Comparison of ENCODE assay signal across 8 cellular contexts in the genomic region with DNA sequence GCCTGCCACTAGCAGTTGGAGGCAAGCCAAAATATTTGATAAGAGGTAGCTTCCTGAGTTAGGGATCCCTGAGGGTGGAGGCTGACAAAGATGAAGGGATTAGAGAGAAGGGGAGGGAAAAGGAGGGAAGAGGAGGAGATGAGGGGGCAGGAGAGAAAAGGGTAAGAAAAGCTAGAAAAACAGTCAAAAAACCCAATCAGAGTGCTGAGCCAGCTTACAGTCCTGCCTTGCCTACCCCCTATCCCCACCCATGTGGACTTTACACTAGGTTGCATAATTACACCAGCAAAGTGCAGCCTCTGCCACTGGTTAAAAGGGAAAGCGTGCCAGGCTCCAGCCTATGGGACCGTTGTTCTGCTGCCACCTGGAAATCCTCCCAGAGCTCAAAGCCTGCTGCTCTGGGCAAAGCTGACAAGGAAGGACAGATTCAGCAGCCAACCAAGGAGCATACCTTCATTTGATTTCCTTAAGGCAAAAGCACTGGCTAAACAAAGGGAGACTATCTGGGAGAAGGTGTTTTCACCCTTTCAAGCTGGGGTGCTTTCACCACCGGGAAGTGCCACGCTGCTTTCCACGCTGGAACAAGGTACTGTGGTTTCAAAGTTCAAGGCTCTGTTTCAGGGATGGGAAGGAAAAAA. TPM values are rescaled to one million over a fixed set of nuclear protein-coding genes. Genes with fewer than 3 reads are reported as not detected.
DNase-seq lines count a peak whose midpoint lies in the region; TF ChIP-seq lines count a peak whose summit lies in the region.

No MANE protein-coding gene starts in this region.

- H3K36me3 ChIP-seq in iPS-20b (ENCODE audit: insufficient read depth, low read depth, low read length) (no peaks in the 10 kb centered on the region), subcutaneous abdominal adipose tissue (ENCODE audit: control insufficient read depth in 5 of 5, insufficient read depth in 5 of 5, low read length in 5 of 5) (no peaks in the 10 kb centered on the region)

- H3K27ac Mint-ChIP-seq in CD14-positive monocyte, result peak overlapping the region; percentile 99 to 100 (median 99)

- no peak for TF ChIP-seq CTCF in CD14-positive monocyte (IDR thresholded peaks at IDR 0.05)

- peak overlapping the region; percentile 38 for H3K27ac ChIP-seq in angular gyrus (ENCODE audit: low read depth, low read length)
- H3K27ac ChIP-seq in iPS-20b (ENCODE audit: low read length), result no peak overlapping the region
- peak overlapping the region; percentile 55 for H3K27ac ChIP-seq in subcutaneous abdominal adipose tissue (ENCODE audit: low read depth, low read length)

- peaks cover 18 to 25% of the 10 kb centered on the region in 2 donors for H3K36me3 Mint-ChIP-seq in CD14-positive monocyte

- intact Hi-C loops in CD14-positive monocyte (cut with micrococcal nuclease), result no loop called here

- no peak overlapping the region for H3K4me3 ChIP-seq in iPS-20b (ENCODE audit: low read length)
- H3K4me3 ChIP-seq in subcutaneous abdominal adipose tissue (ENCODE audit: low read depth in 1 of 5, low read length in 5 of 5), result peak overlapping the region in 1 of 5 donors; percentile 39

- DNase-seq in CD14-positive monocyte (ENCODE audit: low spot score), result no peak
- peak; percentile 70 for DNase-seq in NCI-H2029 (lab: John Stamatoyannopoulos, UW)
- DNase-seq in GDM1 (lab: John Stamatoyannopoulos, UW), result no peak
- no peak for DNase-seq in HEK293T (ENCODE audit: extremely low spot score)
- DNase-seq in activated CD4-positive, alpha-beta T cell treated with anti-CD3 and anti-CD28 coated beads, Interleukin-2, amount 50 U/mL, for 48 hours, result no peak

- peak overlapping the region; percentile 21; the same call in 1 of the 2 replicates for H3K9ac ChIP-seq in iPS-20b (ENCODE audit: low read depth, low read length)
- peak overlapping the region in 2 of 5 donors; percentile 48 to 53 for H3K9ac ChIP-seq in subcutaneous abdominal adipose tissue (ENCODE audit: low read length in 5 of 5)

- peaks cover 81% of the 10 kb centered on the region for H3K4me1 Mint-ChIP-seq in CD14-positive monocyte

- peaks cover 0 to 3% (median 0%) of the 10 kb centered on the region in 7 donors for H3K9me3 Mint-ChIP-seq in CD14-positive monocyte

- H3K9me3 ChIP-seq in iPS-20b (ENCODE audit: insufficient read depth, low read depth, low read length), result no peaks in the 10 kb centered on the region
- no peaks in the 10 kb centered on the region for H3K9me3 ChIP-seq in subcutaneous abdominal adipose tissue (ENCODE audit: control insufficient read depth in 5 of 5, low read length in 5 of 5)

- CTCF ChIA-PET in HEK293T (lab: Yijun Ruan, JAX), result interaction anchor here (1.2 to 2.0 kb wide), 3 partner anchors 10 to 167 kb away, joined by 3 to 16 read pairs (median 4); no protein-coding TSS in a partner anchor

- peaks cover 7% of the 10 kb centered on the region; the same call in 1 of the 2 replicates for H3K4me1 ChIP-seq in iPS-20b (ENCODE audit: insufficient read depth, low read length)
- peaks cover 14 to 62% (median 39%) of the 10 kb centered on the region in 5 donors for H3K4me1 ChIP-seq in subcutaneous abdominal adipose tissue (ENCODE audit: control insufficient read depth in 5 of 5, insufficient read depth in 5 of 5, low read length in 5 of 5)

- H3K4me3 Mint-ChIP-seq in CD14-positive monocyte, result peak overlapping the region; percentile 87 to 92

- H3K27me3 Mint-ChIP-seq in CD14-positive monocyte (ENCODE audit: low read depth in 3 of 3), result peaks cover 0 to 5% (median 0%) of the 10 kb centered on the region in 3 donors

- POLR2A ChIA-PET in HEK293T (lab: Yijun Ruan, JAX), result interaction anchor here (0.5 to 1.7 kb wide), 5 partner anchors 11 to 404 kb away, joined by 3 to 10 read pairs (median 3); a partner anchor contains a TSS

- H3K27me3 ChIP-seq in iPS-20b (ENCODE audit: insufficient read depth, low read length) (no peaks in the 10 kb centered on the region), subcutaneous abdominal adipose tissue (ENCODE audit: control insufficient read depth in 5 of 5, insufficient read depth in 4 of 5, low read length in 5 of 5) (no peaks in the 10 kb centered on the region)

TF ChIP-seq in HEK293T, 16 proteins besides CTCF, POLR2A, EP300 and RAD21:
- no peak for TF ChIP-seq CTBP1 (IDR thresholded peaks at IDR 0.05; ENCODE audit: borderline replicate concordance)
- TF ChIP-seq, protein P1, sequence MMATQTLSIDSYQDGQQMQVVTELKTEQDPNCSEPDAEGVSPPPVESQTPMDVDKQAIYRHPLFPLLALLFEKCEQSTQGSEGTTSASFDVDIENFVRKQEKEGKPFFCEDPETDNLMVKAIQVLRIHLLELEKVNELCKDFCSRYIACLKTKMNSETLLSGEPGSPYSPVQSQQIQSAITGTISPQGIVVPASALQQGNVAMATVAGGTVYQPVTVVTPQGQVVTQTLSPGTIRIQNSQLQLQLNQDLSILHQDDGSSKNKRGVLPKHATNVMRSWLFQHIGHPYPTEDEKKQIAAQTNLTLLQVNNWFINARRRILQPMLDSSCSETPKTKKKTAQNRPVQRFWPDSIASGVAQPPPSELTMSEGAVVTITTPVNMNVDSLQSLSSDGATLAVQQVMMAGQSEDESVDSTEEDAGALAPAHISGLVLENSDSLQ (IDR thresholded peaks at IDR 0.05), result no peak
- TF ChIP-seq BHLHE40 (IDR thresholded peaks at IDR 0.05; ENCODE audit: borderline replicate concordance), result no peak
- TF ChIP-seq LEF1 (IDR thresholded peaks at IDR 0.05; ENCODE audit: borderline replicate concordance), result no peak

RNA-seq across cellular contexts. Expression of a gene that starts 3.9 kb away (rescaled TPM):
- 100 to 1,000 TPM in 1 of 2 donors, 10 to 100 TPM in 1; 83.4 to 126 TPM for polyA plus RNA-seq in CD14-positive monocyte

RNA-seq across cellular contexts. Expression of a gene that starts 28.5 kb away (rescaled TPM):
- 1 to 10 TPM; 5.4 to 6.6 TPM for polyA plus RNA-seq in CD14-positive monocyte
